8 cellular contexts compared by ENCODE assay signal in genomic region chr11:65422633-65423515, GRCh38. TPM values are rescaled to one million over a fixed set of nuclear protein-coding genes. Genes with fewer than 3 reads are reported as not detected.
DNase-seq lines count a peak whose midpoint lies in the region; ATAC-seq and TF ChIP-seq lines count a peak whose summit lies in the region.

Gene NEAT1 (plus strand): TSS chr11:65422798.

- peak within 1 kb of the TSS; percentile 94 for H3K4me3 ChIP-seq in kidney epithelial cell (ENCODE audit: low read depth, low read length)

- ATAC-seq in GM19397 (IDR thresholded peaks at IDR 0.05; ENCODE audit: unreplicated experiment): peak; percentile 8
- no peak for ATAC-seq in HG03565 (IDR thresholded peaks at IDR 0.05; ENCODE audit: unreplicated experiment)

- H3K27me3 ChIP-seq in kidney epithelial cell (ENCODE audit: control insufficient read depth, insufficient read depth, low read length): no peaks in the 10 kb centered on the region

- peaks cover 4% of the 10 kb centered on the region for H3K36me3 ChIP-seq in kidney epithelial cell (ENCODE audit: control insufficient read depth, insufficient read depth, low read length)

- TF ChIP-seq CTCF in 22Rv1 (IDR thresholded peaks at IDR 0.05) (0 out of 2 replicates have a peak, but pooled peaks have one; percentile 1), kidney epithelial cell (IDR thresholded peaks at IDR 0.05; ENCODE audit: insufficient read depth, low read length, poor library complexity, severe bottlenecking) (no peak)

- DNase-seq in NCI-H2227 (lab: John Stamatoyannopoulos, UW; ENCODE audit: unreplicated experiment) (peak; percentile 93), cerebellar cortex (ENCODE audit: low spot score) (peak; percentile 86), kidney epithelial cell (ENCODE audit: low read depth) (peak; percentile 70)
- peak; percentile 91 to 96 for DNase-seq in activated CD4-positive, alpha-beta T cell treated with anti-CD3 and anti-CD28 coated beads for 24 hours (ENCODE audit: low read depth in 2 of 2)
- peak; percentile 91 to 95 for DNase-seq in stimulated activated CD4-positive, alpha-beta T cell treated with anti-CD3 and anti-CD28 coated beads, Interleukin-15, amount 100 ng/mL, for 48 hours (ENCODE audit: low read depth in 2 of 2)

- peak within 1 kb of the TSS; percentile 100 for H3K27ac ChIP-seq in 22Rv1

RNA-seq across cellular contexts. Expression of gene NEAT1, which starts in this region (rescaled TPM):
- 28.7 and 39.8 TPM in 2 replicates for total RNA-seq in kidney epithelial cell
